ENCODE assay signal across 8 cellular contexts in genomic region chr10:132422169-132422691, GRCh38. TPM values are rescaled to one million over a fixed set of nuclear protein-coding genes. Genes with fewer than 3 reads are reported as not detected.
DNase-seq lines count a peak whose midpoint lies in the region; ATAC-seq and TF ChIP-seq lines count a peak whose summit lies in the region.

No MANE protein-coding gene starts in this region.

- H3K4me2 ChIP-seq in neural progenitor cell, result no peak overlapping the region

- H3K79me2 ChIP-seq in neural progenitor cell (ENCODE audit: low read depth), result no peaks in the 10 kb centered on the region

- H3K4me3 ChIP-seq in neural progenitor cell, result no peak overlapping the region

- TF ChIP-seq CTCF in neural progenitor cell (IDR thresholded peaks at IDR 0.05), result no peak

- ATAC-seq in HG03354 (IDR thresholded peaks at IDR 0.05; ENCODE audit: poor library complexity, severe bottlenecking, unreplicated experiment) (peak; percentile 56), HG03025 (IDR thresholded peaks at IDR 0.05; ENCODE audit: low FRiP score, unreplicated experiment) (no peak), GM18858 (IDR thresholded peaks at IDR 0.05; ENCODE audit: unreplicated experiment) (no peak)
- no peak for ATAC-seq in activated naive CD8-positive, alpha-beta T cell treated with anti-CD3 and anti-CD28 coated beads, Interleukin-2, amount 50 U/mL, for 24 hours

- no peaks in the 10 kb centered on the region for H3K27me3 Mint-ChIP-seq in activated naive CD8-positive, alpha-beta T cell treated with anti-CD3 and anti-CD28 coated beads, Interleukin-2, amount 50 U/mL, for 24 hours
- H3K27me3 Mint-ChIP-seq in neural progenitor cell (ENCODE audit: insufficient read depth, low read depth), result no peaks in the 10 kb centered on the region

- H3K9me3 Mint-ChIP-seq in activated naive CD8-positive, alpha-beta T cell treated with anti-CD3 and anti-CD28 coated beads, Interleukin-2, amount 50 U/mL, for 24 hours, result no peaks in the 10 kb centered on the region
- H3K9me3 Mint-ChIP-seq in neural progenitor cell, result no peaks in the 10 kb centered on the region

- peak overlapping the region; percentile 59 for H3K27ac Mint-ChIP-seq in activated naive CD8-positive, alpha-beta T cell treated with anti-CD3 and anti-CD28 coated beads, Interleukin-2, amount 50 U/mL, for 24 hours
- H3K27ac Mint-ChIP-seq in neural progenitor cell, result peak overlapping the region; percentile 75

- H3K9me3 ChIP-seq in neural progenitor cell (ENCODE audit: low read depth), result no peaks in the 10 kb centered on the region

- no peak overlapping the region for H3K9ac ChIP-seq in neural progenitor cell

- H4K20me1 ChIP-seq in neural progenitor cell (ENCODE audit: low read depth), result no peaks in the 10 kb centered on the region

- H3K36me3 ChIP-seq in neural progenitor cell, result no peaks in the 10 kb centered on the region

- no peak overlapping the region for H2AFZ ChIP-seq in neural progenitor cell (replicated peaks)

- DNase-seq in DMS79 treated with DMSO at 0.1 percent for 48 hours (lab: John Stamatoyannopoulos, UW) (peak; percentile 20), DMS79 (lab: John Stamatoyannopoulos, UW) (no peak), neural progenitor cell (ENCODE audit: low spot score) (no peak), AG20443 (ENCODE audit: low spot score) (no peak)
- no peak for DNase-seq in activated naive CD8-positive, alpha-beta T cell treated with anti-CD3 and anti-CD28 coated beads, Interleukin-2, amount 50 U/mL, for 24 hours

- H3K4me1 ChIP-seq in neural progenitor cell, result peaks cover 26% of the 10 kb centered on the region

- no peak overlapping the region for H3K27ac ChIP-seq in neural progenitor cell

- peaks cover 15% of the 10 kb centered on the region for H3F3A ChIP-seq in neural progenitor cell (ENCODE audit: low read depth)

- no peaks in the 10 kb centered on the region for H3K36me3 Mint-ChIP-seq in activated naive CD8-positive, alpha-beta T cell treated with anti-CD3 and anti-CD28 coated beads, Interleukin-2, amount 50 U/mL, for 24 hours (ENCODE audit: low read depth)
- no peaks in the 10 kb centered on the region for H3K36me3 Mint-ChIP-seq in neural progenitor cell

- peaks cover 32% of the 10 kb centered on the region for H3K4me1 Mint-ChIP-seq in activated naive CD8-positive, alpha-beta T cell treated with anti-CD3 and anti-CD28 coated beads, Interleukin-2, amount 50 U/mL, for 24 hours
- peaks cover 28% of the 10 kb centered on the region for H3K4me1 Mint-ChIP-seq in neural progenitor cell

- no peaks in the 10 kb centered on the region for H3K27me3 ChIP-seq in neural progenitor cell

- no peak overlapping the region for H3K4me3 Mint-ChIP-seq in activated naive CD8-positive, alpha-beta T cell treated with anti-CD3 and anti-CD28 coated beads, Interleukin-2, amount 50 U/mL, for 24 hours
- H3K4me3 Mint-ChIP-seq in neural progenitor cell, result no peak overlapping the region

RNA-seq across cellular contexts. Expression of gene PWWP2B, which starts 25.2 kb away (rescaled TPM):
- total RNA-seq in neural progenitor cell (ENCODE audit: low replicate concordance), result 0.34 and 1.5 TPM in 2 replicates
